ENCODE assay signal across 17 cellular contexts in the genomic region with DNA sequence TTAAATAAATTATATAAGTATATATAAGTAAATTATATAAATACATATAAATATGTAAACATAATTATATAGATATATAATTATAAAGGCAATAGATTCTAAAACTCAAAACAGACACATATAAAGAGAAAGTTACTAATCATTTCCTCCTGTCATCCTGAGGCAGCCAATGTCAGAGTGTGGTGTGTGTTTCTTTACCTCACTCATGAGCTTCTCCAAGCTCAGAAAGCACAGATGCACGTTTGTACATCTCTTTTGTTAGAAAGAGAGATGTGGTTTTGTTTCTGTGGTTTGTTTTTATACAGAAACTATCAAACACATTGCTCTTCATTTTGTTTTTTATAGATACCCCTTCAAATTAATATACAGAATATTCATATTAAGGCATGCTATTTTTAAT.
"Had no signal": no experiment of that assay in that cellular context is flagged by ENCODE, and none has a peak within 500 bp of the region (broad histone marks: within the 10 kb centered on the region; RNA-seq: fewer than 3 reads in every experiment).

No MANE protein-coding gene starts in this region.

- DNase-seq: activated CD4-positive, alpha-beta T cell treated with anti-CD3 and anti-CD28 coated beads, Interleukin-2, amount 10 ng/mL, durations not matched to agents 7 days and 5 days; activated CD4-positive, CD25-positive, alpha-beta regulatory T cell treated with anti-CD3 and anti-CD28 coated beads, Interleukin-2, amount 50 U/mL, for 72 hours; activated CD8-positive, alpha-beta T cell treated with anti-CD3 and anti-CD28 coated beads, Interleukin-2, amount 10 ng/mL, durations not matched to agents 7 days and 5 days; adrenal gland; central memory CD4-positive, alpha-beta T cell; esophagus squamous epithelium; foreskin keratinocyte; hypothalamus; left cardiac atrium; pancreas; right cardiac atrium; stimulated activated CD4-positive, alpha-beta T cell treated with anti-CD3 and anti-CD28 coated beads, Interleukin-12 subunit alpha, Interleukin-12 subunit beta, amount 100 ng/mL, for 4 hours; stimulated activated CD4-positive, alpha-beta T cell treated with anti-CD3 and anti-CD28 coated beads, Interleukin-1b, Interleukin-23, amount 100 ng/mL, for 48 hours; stimulated activated naive CD8-positive, alpha-beta T cell treated with anti-CD3 and anti-CD28 coated beads, Interleukin-15, amount 100 ng/mL, for 72 hours; tibial artery had no signal

- H3K9me3 ChIP-seq: adrenal gland, esophagus squamous epithelium, neutrophil, pancreas, tibial artery had no signal

- H3K36me3 ChIP-seq: adrenal gland, esophagus squamous epithelium, neutrophil, pancreas, tibial artery had no signal

- H3K4me1 ChIP-seq: esophagus squamous epithelium, foreskin keratinocyte, pancreas had no signal

- H3K27me3 ChIP-seq: adrenal gland, esophagus squamous epithelium, foreskin keratinocyte, neutrophil, pancreas, tibial artery had no signal

- H3K27ac ChIP-seq: adrenal gland, esophagus squamous epithelium, foreskin keratinocyte, neutrophil, pancreas, VCaP had no signal

- H3K4me3 ChIP-seq: adrenal gland, esophagus squamous epithelium, pancreas, tibial artery had no signal
